ENCODE assay signal across 7 cellular contexts in the genomic region with DNA sequence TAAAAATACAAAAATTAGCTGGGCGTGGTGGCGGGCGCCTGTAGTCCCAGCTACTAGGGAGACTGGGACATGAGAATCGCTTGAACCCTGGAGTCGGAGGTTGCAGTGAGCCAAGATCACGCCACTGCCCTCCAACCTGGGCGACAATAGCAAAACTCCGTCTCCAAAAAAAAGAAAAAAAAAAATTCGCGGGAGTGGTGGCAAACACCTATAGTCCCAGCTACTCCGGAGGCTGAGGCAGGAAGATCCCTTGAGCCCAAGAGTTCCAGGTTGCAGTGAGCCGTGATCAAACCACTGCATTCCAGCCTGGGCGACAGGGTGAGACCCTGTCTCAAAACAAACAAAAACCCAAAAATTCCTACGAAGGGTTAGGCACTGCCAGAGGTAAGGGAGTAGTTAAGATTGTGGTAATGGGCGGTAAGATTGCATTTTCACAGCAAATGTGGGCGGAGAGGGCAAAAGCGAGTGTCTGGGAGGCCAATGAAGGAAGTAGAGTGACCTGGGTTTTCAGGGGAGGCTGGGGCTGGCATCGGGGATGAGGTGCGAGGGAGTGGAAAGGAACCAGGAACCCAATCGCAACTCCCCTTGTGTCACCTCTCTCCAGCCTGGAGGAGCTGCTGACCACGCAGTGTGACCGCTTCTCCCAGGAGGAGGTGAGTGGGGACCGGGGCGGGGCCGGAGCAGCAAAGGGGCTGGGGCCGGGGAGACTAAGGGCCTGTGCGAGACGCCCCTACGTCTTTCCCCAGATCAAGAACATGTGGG. TPM values are rescaled to one million over a fixed set of nuclear protein-coding genes. Genes with fewer than 3 reads are reported as not detected.
DNase-seq lines count a peak whose midpoint lies in the region; TF ChIP-seq lines count a peak whose summit lies in the region.

No MANE protein-coding gene starts in this region.

- peak overlapping the region; percentile 97 for H3K9ac ChIP-seq in GM23248

- intact Hi-C loops in sigmoid colon (cut with DNase I) = loop anchor here (10.0 kb wide), 1 partner anchor 282 kb away; the partner anchor contains the start of genes TBX6 and YPEL3

- H3F3A ChIP-seq in GM23248 (ENCODE audit: insufficient read depth) = 0 out of 2 replicates have a peak, but pooled peaks cover 3% of the 10 kb centered on the region

- TF ChIP-seq CTCF in fibroblast of mammary gland (conservative IDR thresholded peaks at IDR 0.05; ENCODE audit: control insufficient read depth, insufficient read depth, low read depth, low read length) (no peak), sigmoid colon (IDR thresholded peaks at IDR 0.05) (no peak)

- H3K36me3 ChIP-seq in GM23248 (ENCODE audit: low read depth) = no peaks in the 10 kb centered on the region
- H3K36me3 ChIP-seq in SJSA1 = 0 out of 2 replicates have a peak, but pooled peaks cover 6% of the 10 kb centered on the region
- H3K36me3 ChIP-seq in sigmoid colon = no peaks in the 10 kb centered on the region

- peak overlapping the region; percentile 80 for H3K4me3 ChIP-seq in GM23248
- peak overlapping the region; percentile 60 for H3K4me3 ChIP-seq in SJSA1
- H3K4me3 ChIP-seq in fibroblast of mammary gland (ENCODE audit: control insufficient read depth, low read depth, low read length) = peak overlapping the region; percentile 58
- peak overlapping the region; percentile 37 to 80 (median 73) for H3K4me3 ChIP-seq in sigmoid colon

- H4K20me1 ChIP-seq in GM23248 (ENCODE audit: insufficient read depth) = no peaks in the 10 kb centered on the region

- peak overlapping the region; percentile 92 for H2AFZ ChIP-seq in GM23248

- WGBS in GM23248 (ENCODE audit: low coverage in 1 of 2, low lambda C conversion rate in 2 of 2, missing lambda C conversion rate in 2 of 2), 2 experiments = 46 to 51% methylated on average over 22 to 25 of the region's 29 CpGs
- 26 to 35% methylated on average over 29 of the region's 29 CpGs for WGBS in sigmoid colon, 2 donors

- TF ChIP-seq POLR2A in sigmoid colon (IDR thresholded peaks at IDR 0.05) = no peak

- DNase-seq in GM23248 (no peak), SJSA1 (ENCODE audit: low read depth in 1 of 2, low spot score in 2 of 2) (no peak), fibroblast of mammary gland (ENCODE audit: low read depth) (no peak), sigmoid colon (no peak), NCI-H1694 treated with DMSO at 0.1 percent for 48 hours (lab: John Stamatoyannopoulos, UW) (no peak), NCI-H1417 treated with DMSO at 0.1 percent for 48 hours (lab: John Stamatoyannopoulos, UW) (no peak), NCI-H446 treated with DMSO at 0.1 percent for 48 hours (lab: John Stamatoyannopoulos, UW) (no peak)

- no peaks in the 10 kb centered on the region for H3K9me2 ChIP-seq in GM23248 (ENCODE audit: insufficient read depth)

- no peaks in the 10 kb centered on the region for H3K79me2 ChIP-seq in GM23248 (ENCODE audit: insufficient read depth)

- H3K4me2 ChIP-seq in GM23248 (ENCODE audit: unreplicated experiment) = peak overlapping the region; percentile 95

- H3K27ac ChIP-seq in GM23248 (peak overlapping the region; percentile 100), SJSA1 (peak overlapping the region; percentile 99), sigmoid colon (peak overlapping the region; percentile 96 to 100 (median 98))

- TF ChIP-seq EP300 in sigmoid colon (IDR thresholded peaks at IDR 0.05) = no peak

- H3K9me3 ChIP-seq in GM23248 (ENCODE audit: low read depth) (no peaks in the 10 kb centered on the region), SJSA1 (replicated peaks) (no peaks in the 10 kb centered on the region), sigmoid colon (no peaks in the 10 kb centered on the region)

- peaks cover 4% of the 10 kb centered on the region for H3K4me1 ChIP-seq in GM23248 (ENCODE audit: insufficient read depth)
- peaks cover 22% of the 10 kb centered on the region for H3K4me1 ChIP-seq in SJSA1 (replicated peaks)
- H3K4me1 ChIP-seq in sigmoid colon = peaks cover 0 to 23% (median 20%) of the 10 kb centered on the region in 4 donors

- H3K27me3 ChIP-seq in GM23248 (replicated peaks; ENCODE audit: insufficient read depth) = no peaks in the 10 kb centered on the region
- H3K27me3 ChIP-seq in SJSA1 (replicated peaks) = no peaks in the 10 kb centered on the region
- no peaks in the 10 kb centered on the region for H3K27me3 ChIP-seq in sigmoid colon

- in situ Hi-C loops in GM23248 (cut with MboI) = no loop called here

RNA-seq across cellular contexts. Expression of gene MYL11, which starts 2.6 kb away (rescaled TPM):
- not detected in 2 replicates for total RNA-seq in GM23248 (2014; rRNA removed; shearing (Covaris generic))
- polyA plus RNA-seq in GM23248 (2016; fragmentation: Nextera tagmentation; extraction: Ambion mirVana) (1.5 and 2.1 TPM in 2 replicates), sigmoid colon (not detected)
- not detected in 2 replicates for total RNA-seq in SJSA1 (2014; rRNA removed; shearing (Covaris generic))
- not detected for total RNA-seq in sigmoid colon

RNA-seq across cellular contexts. Expression of gene SEPTIN1, which starts 5.1 kb away (rescaled TPM):
- not detected in 2 replicates for total RNA-seq in GM23248 (2014; rRNA removed; shearing (Covaris generic))
- 1.7 and 1.9 TPM in 2 replicates for polyA plus RNA-seq in GM23248 (2016; fragmentation: Nextera tagmentation; extraction: Ambion mirVana)
- total RNA-seq in SJSA1 (2014; rRNA removed; shearing (Covaris generic)) = not detected in 2 replicates
- total RNA-seq in sigmoid colon = 1 to 10 TPM in 3 of 4 donors, under 1 TPM in 1; 0.82 to 5.8 (median 1.9) TPM
- polyA plus RNA-seq in sigmoid colon = 10 to 100 TPM in 1 of 3 donors, 1 to 10 TPM in 2; 1.2 to 46.6 (median 2.4) TPM

RNA-seq across cellular contexts. Expression of gene TBC1D10B, which starts 6.9 kb away (rescaled TPM):
- 41.2 and 43.9 TPM in 2 replicates for total RNA-seq in GM23248 (2014; rRNA removed; shearing (Covaris generic))
- polyA plus RNA-seq in GM23248 (2016; fragmentation: Nextera tagmentation; extraction: Ambion mirVana) (10.3 and 12.2 TPM in 2 replicates), sigmoid colon (10 to 100 TPM; 24.6 to 38.3 (median 25.0) TPM)
- 25.8 and 42.5 TPM in 2 replicates for total RNA-seq in SJSA1 (2014; rRNA removed; shearing (Covaris generic))
- 10 to 100 TPM; 14.5 to 25.2 (median 19.2) TPM for total RNA-seq in sigmoid colon

RNA-seq across cellular contexts. Expression of gene ZNF48, which starts 18.0 kb away (rescaled TPM):
- 6.3 and 16.2 TPM in 2 replicates for total RNA-seq in GM23248 (2014; rRNA removed; shearing (Covaris generic))
- polyA plus RNA-seq in GM23248 (2016; fragmentation: Nextera tagmentation; extraction: Ambion mirVana) = 0.65 and 0.81 TPM in 2 replicates
- 9.6 and 17.3 TPM in 2 replicates for total RNA-seq in SJSA1 (2014; rRNA removed; shearing (Covaris generic))
- total RNA-seq in sigmoid colon = 10 to 100 TPM in 3 of 4 donors, 1 to 10 TPM in 1; 8.1 to 12.8 (median 11.4) TPM
- polyA plus RNA-seq in sigmoid colon = 1 to 10 TPM; 2.4 to 5.9 (median 2.8) TPM

RNA-seq across cellular contexts. Expression of gene CD2BP2, which starts 22.1 kb away (rescaled TPM):
- 38.5 and 42.9 TPM in 2 replicates for total RNA-seq in GM23248 (2014; rRNA removed; shearing (Covaris generic))
- 50.0 and 53.4 TPM in 2 replicates for polyA plus RNA-seq in GM23248 (2016; fragmentation: Nextera tagmentation; extraction: Ambion mirVana)
- 55.8 and 60.7 TPM in 2 replicates for total RNA-seq in SJSA1 (2014; rRNA removed; shearing (Covaris generic))
- total RNA-seq in sigmoid colon = 10 to 100 TPM; 29.9 to 57.3 (median 43.0) TPM
- 10 to 100 TPM; 45.0 to 51.8 (median 48.0) TPM for polyA plus RNA-seq in sigmoid colon
